Comparison of ENCODE assay signal across 1 cellular context in genomic region chr4:119525005-119525749, GRCh38.
TF ChIP-seq lines count a peak whose summit lies in the region.

No MANE protein-coding gene starts in this region.

TF ChIP-seq in HepG2, 621 proteins besides CTCF, POLR2A, EP300 and RAD21 (continued from another document and continues in another):
- TF ChIP-seq ZNF124 (CRISPR knock-in tag; IDR thresholded peaks at IDR 0.05) = no peak
- no peak for TF ChIP-seq STAT5B (CRISPR knock-in tag; IDR thresholded peaks at IDR 0.05)
- peak; percentile 54; the same call in 1 of the 2 replicates for TF ChIP-seq JUND (CRISPR knock-in tag; IDR thresholded peaks at IDR 0.05)
- TF ChIP-seq ZNF543 (CRISPR knock-in tag; IDR thresholded peaks at IDR 0.05) = no peak
- no peak for TF ChIP-seq KAT7 (CRISPR knock-in tag; IDR thresholded peaks at IDR 0.05; ENCODE audit: borderline replicate concordance)
- TF ChIP-seq ZSCAN21 (CRISPR knock-in tag; IDR thresholded peaks at IDR 0.05; ENCODE audit: borderline replicate concordance) = no peak
- TF ChIP-seq ZNF207 (IDR thresholded peaks at IDR 0.05; ENCODE audit: borderline replicate concordance) = no peak
- no peak for TF ChIP-seq HNRNPUL1 (IDR thresholded peaks at IDR 0.05; ENCODE audit: low read depth, low read length)
- TF ChIP-seq KDM5B (CRISPR knock-in tag; IDR thresholded peaks at IDR 0.05; ENCODE audit: borderline replicate concordance) = no peak
- TF ChIP-seq TRAFD1 (CRISPR knock-in tag; IDR thresholded peaks at IDR 0.05; ENCODE audit: borderline replicate concordance) = no peak
- no peak for TF ChIP-seq IRX3 (CRISPR knock-in tag; IDR thresholded peaks at IDR 0.05; ENCODE audit: borderline replicate concordance, low read depth)
- TF ChIP-seq HMG20A (CRISPR knock-in tag; IDR thresholded peaks at IDR 0.05; ENCODE audit: borderline replicate concordance) = peak; percentile 68; the same call in 1 of the 2 replicates
- no peak for TF ChIP-seq ZNF260 (CRISPR knock-in tag; IDR thresholded peaks at IDR 0.05; ENCODE audit: borderline replicate concordance, low read depth)
- TF ChIP-seq ATF7 (IDR thresholded peaks at IDR 0.05) = no peak
- TF ChIP-seq ATF7 (CRISPR knock-in tag; IDR thresholded peaks at IDR 0.05) = no peak
- TF ChIP-seq CBFB (CRISPR knock-in tag; IDR thresholded peaks at IDR 0.05) = no peak
- no peak for TF ChIP-seq KLF13 (CRISPR knock-in tag; IDR thresholded peaks at IDR 0.05)
- no peak for TF ChIP-seq HIVEP1 (CRISPR knock-in tag; IDR thresholded peaks at IDR 0.05)
- TF ChIP-seq ZNF160 (CRISPR knock-in tag; IDR thresholded peaks at IDR 0.05) = no peak
- TF ChIP-seq IRF2 (CRISPR knock-in tag; IDR thresholded peaks at IDR 0.05) = peak; percentile 42; the same call in 1 of the 2 replicates
- TF ChIP-seq SNAPC2 (CRISPR knock-in tag; IDR thresholded peaks at IDR 0.05) = no peak
- TF ChIP-seq ZFP36L2 (CRISPR knock-in tag; IDR thresholded peaks at IDR 0.05) = no peak
- no peak for TF ChIP-seq TBP (CRISPR knock-in tag; IDR thresholded peaks at IDR 0.05)
- no peak for TF ChIP-seq NFRKB (IDR thresholded peaks at IDR 0.05)
- TF ChIP-seq DR1 (CRISPR knock-in tag; IDR thresholded peaks at IDR 0.05) = no peak
- TF ChIP-seq KLF6 (CRISPR knock-in tag; IDR thresholded peaks at IDR 0.05) = no peak
- TF ChIP-seq, protein P1, sequence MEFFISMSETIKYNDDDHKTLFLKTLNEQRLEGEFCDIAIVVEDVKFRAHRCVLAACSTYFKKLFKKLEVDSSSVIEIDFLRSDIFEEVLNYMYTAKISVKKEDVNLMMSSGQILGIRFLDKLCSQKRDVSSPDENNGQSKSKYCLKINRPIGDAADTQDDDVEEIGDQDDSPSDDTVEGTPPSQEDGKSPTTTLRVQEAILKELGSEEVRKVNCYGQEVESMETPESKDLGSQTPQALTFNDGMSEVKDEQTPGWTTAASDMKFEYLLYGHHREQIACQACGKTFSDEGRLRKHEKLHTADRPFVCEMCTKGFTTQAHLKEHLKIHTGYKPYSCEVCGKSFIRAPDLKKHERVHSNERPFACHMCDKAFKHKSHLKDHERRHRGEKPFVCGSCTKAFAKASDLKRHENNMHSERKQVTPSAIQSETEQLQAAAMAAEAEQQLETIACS (CRISPR knock-in tag; IDR thresholded peaks at IDR 0.05) = no peak
- no peak for TF ChIP-seq ATRX (CRISPR knock-in tag; IDR thresholded peaks at IDR 0.05; ENCODE audit: borderline replicate concordance)
- no peak for TF ChIP-seq EEA1 (CRISPR knock-in tag; IDR thresholded peaks at IDR 0.05; ENCODE audit: borderline replicate concordance)
- TF ChIP-seq PLRG1 (conservative IDR thresholded peaks at IDR 0.05) = no peak
- peak; percentile 72 for TF ChIP-seq FOXA1 (IDR thresholded peaks at IDR 0.05)
- TF ChIP-seq FOXA1 (CRISPR knock-in tag; IDR thresholded peaks at IDR 0.05) = peak; percentile 91
- no peak for TF ChIP-seq GMEB1 (CRISPR knock-in tag; IDR thresholded peaks at IDR 0.05; ENCODE audit: borderline replicate concordance)
- no peak for TF ChIP-seq MEIS2 (CRISPR knock-in tag; IDR thresholded peaks at IDR 0.05)
- TF ChIP-seq HOXA7 (CRISPR knock-in tag; IDR thresholded peaks at IDR 0.05) = no peak
- TF ChIP-seq SALL1 (CRISPR knock-in tag; IDR thresholded peaks at IDR 0.05) = peak; percentile 67; the same call in 1 of the 2 replicates
- TF ChIP-seq REXO4 (CRISPR knock-in tag; IDR thresholded peaks at IDR 0.05; ENCODE audit: borderline replicate concordance) = no peak
- no peak for TF ChIP-seq PRMT3 (CRISPR knock-in tag; IDR thresholded peaks at IDR 0.05; ENCODE audit: borderline replicate concordance, low read depth)
- TF ChIP-seq, protein P2, sequence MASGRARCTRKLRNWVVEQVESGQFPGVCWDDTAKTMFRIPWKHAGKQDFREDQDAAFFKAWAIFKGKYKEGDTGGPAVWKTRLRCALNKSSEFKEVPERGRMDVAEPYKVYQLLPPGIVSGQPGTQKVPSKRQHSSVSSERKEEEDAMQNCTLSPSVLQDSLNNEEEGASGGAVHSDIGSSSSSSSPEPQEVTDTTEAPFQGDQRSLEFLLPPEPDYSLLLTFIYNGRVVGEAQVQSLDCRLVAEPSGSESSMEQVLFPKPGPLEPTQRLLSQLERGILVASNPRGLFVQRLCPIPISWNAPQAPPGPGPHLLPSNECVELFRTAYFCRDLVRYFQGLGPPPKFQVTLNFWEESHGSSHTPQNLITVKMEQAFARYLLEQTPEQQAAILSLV (CRISPR knock-in tag; IDR thresholded peaks at IDR 0.05; ENCODE audit: borderline replicate concordance) = no peak
- no peak for TF ChIP-seq ZNF704 (CRISPR knock-in tag; IDR thresholded peaks at IDR 0.05; ENCODE audit: borderline replicate concordance)
- TF ChIP-seq JUNB (CRISPR knock-in tag; IDR thresholded peaks at IDR 0.05; ENCODE audit: borderline replicate concordance) = no peak
- no peak for TF ChIP-seq PHB2 (IDR thresholded peaks at IDR 0.05; ENCODE audit: partially characterized antibody)
- no peak for TF ChIP-seq GABPA (IDR thresholded peaks at IDR 0.05; ENCODE audit: low read depth, low read length)
- no peak for TF ChIP-seq GABPA (CRISPR knock-in tag; IDR thresholded peaks at IDR 0.05; ENCODE audit: low read depth)
- peak; percentile 26; the same call in 1 of the 2 replicates for TF ChIP-seq KDM6A (CRISPR knock-in tag; IDR thresholded peaks at IDR 0.05; ENCODE audit: low read depth)
- 0 out of 2 replicates have a peak, but pooled peaks have one; percentile 41 for TF ChIP-seq FOXK2 (IDR thresholded peaks at IDR 0.05)
- no peak for TF ChIP-seq TCF12 (IDR thresholded peaks at IDR 0.05)
- TF ChIP-seq TCF12 (CRISPR knock-in tag; IDR thresholded peaks at IDR 0.05) = no peak
- no peak for TF ChIP-seq TP53 (CRISPR knock-in tag; conservative IDR thresholded peaks at IDR 0.05)
- TF ChIP-seq TCF7L2 (IDR thresholded peaks at IDR 0.05; ENCODE audit: low read depth, low read length) = no peak
- TF ChIP-seq ZNF724P (CRISPR knock-in tag; IDR thresholded peaks at IDR 0.05; ENCODE audit: borderline replicate concordance) = no peak
- TF ChIP-seq, protein P3, sequence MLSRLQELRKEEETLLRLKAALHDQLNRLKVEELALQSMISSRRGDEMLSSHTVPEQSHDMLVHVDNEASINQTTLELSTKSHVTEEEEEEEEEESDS (CRISPR knock-in tag; IDR thresholded peaks at IDR 0.05; ENCODE audit: borderline replicate concordance) = no peak
- TF ChIP-seq THAP8 (CRISPR knock-in tag; IDR thresholded peaks at IDR 0.05; ENCODE audit: borderline replicate concordance) = no peak
- TF ChIP-seq, protein P4, sequence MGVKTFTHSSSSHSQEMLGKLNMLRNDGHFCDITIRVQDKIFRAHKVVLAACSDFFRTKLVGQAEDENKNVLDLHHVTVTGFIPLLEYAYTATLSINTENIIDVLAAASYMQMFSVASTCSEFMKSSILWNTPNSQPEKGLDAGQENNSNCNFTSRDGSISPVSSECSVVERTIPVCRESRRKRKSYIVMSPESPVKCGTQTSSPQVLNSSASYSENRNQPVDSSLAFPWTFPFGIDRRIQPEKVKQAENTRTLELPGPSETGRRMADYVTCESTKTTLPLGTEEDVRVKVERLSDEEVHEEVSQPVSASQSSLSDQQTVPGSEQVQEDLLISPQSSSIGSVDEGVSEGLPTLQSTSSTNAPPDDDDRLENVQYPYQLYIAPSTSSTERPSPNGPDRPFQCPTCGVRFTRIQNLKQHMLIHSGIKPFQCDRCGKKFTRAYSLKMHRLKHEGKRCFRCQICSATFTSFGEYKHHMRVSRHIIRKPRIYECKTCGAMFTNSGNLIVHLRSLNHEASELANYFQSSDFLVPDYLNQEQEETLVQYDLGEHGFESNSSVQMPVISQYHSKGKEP (CRISPR knock-in tag; IDR thresholded peaks at IDR 0.05) = no peak
- no peak for TF ChIP-seq JDP2 (CRISPR knock-in tag; IDR thresholded peaks at IDR 0.05; ENCODE audit: borderline replicate concordance)
- no peak for TF ChIP-seq UBTF (CRISPR knock-in tag; IDR thresholded peaks at IDR 0.05)
- no peak for TF ChIP-seq KLF15 (CRISPR knock-in tag; IDR thresholded peaks at IDR 0.05; ENCODE audit: borderline replicate concordance)
- no peak for TF ChIP-seq ZFX (CRISPR knock-in tag; IDR thresholded peaks at IDR 0.05; ENCODE audit: low read depth)
- no peak for TF ChIP-seq ZSCAN12 (CRISPR knock-in tag; IDR thresholded peaks at IDR 0.05)
- TF ChIP-seq KAT8 (CRISPR knock-in tag; IDR thresholded peaks at IDR 0.05) = peak; percentile 28; the same call in 1 of the 2 replicates
- no peak for TF ChIP-seq ZNF335 (CRISPR knock-in tag; IDR thresholded peaks at IDR 0.05)
- no peak for TF ChIP-seq ZNF75D (CRISPR knock-in tag; IDR thresholded peaks at IDR 0.05; ENCODE audit: borderline replicate concordance)
- peak; percentile 38; the same call in 1 of the 2 replicates for TF ChIP-seq ISL2 (CRISPR knock-in tag; IDR thresholded peaks at IDR 0.05)
- TF ChIP-seq IKZF1 (IDR thresholded peaks at IDR 0.05) = no peak
- no peak for TF ChIP-seq NFIB (CRISPR knock-in tag; IDR thresholded peaks at IDR 0.05; ENCODE audit: borderline replicate concordance)
- no peak for TF ChIP-seq MED8 (CRISPR knock-in tag; IDR thresholded peaks at IDR 0.05; ENCODE audit: insufficient replicate concordance)
- TF ChIP-seq ZNF570 (CRISPR knock-in tag; IDR thresholded peaks at IDR 0.05; ENCODE audit: borderline replicate concordance) = no peak
- TF ChIP-seq HNF4A (CRISPR knock-in tag; IDR thresholded peaks at IDR 0.05) = peak; percentile 49
- TF ChIP-seq IKZF5 (CRISPR knock-in tag; IDR thresholded peaks at IDR 0.05) = no peak
- no peak for TF ChIP-seq ZNF784 (CRISPR knock-in tag; IDR thresholded peaks at IDR 0.05; ENCODE audit: borderline replicate concordance)
- TF ChIP-seq ZNF3 (CRISPR knock-in tag; IDR thresholded peaks at IDR 0.05) = no peak
